In the genomic region with DNA sequence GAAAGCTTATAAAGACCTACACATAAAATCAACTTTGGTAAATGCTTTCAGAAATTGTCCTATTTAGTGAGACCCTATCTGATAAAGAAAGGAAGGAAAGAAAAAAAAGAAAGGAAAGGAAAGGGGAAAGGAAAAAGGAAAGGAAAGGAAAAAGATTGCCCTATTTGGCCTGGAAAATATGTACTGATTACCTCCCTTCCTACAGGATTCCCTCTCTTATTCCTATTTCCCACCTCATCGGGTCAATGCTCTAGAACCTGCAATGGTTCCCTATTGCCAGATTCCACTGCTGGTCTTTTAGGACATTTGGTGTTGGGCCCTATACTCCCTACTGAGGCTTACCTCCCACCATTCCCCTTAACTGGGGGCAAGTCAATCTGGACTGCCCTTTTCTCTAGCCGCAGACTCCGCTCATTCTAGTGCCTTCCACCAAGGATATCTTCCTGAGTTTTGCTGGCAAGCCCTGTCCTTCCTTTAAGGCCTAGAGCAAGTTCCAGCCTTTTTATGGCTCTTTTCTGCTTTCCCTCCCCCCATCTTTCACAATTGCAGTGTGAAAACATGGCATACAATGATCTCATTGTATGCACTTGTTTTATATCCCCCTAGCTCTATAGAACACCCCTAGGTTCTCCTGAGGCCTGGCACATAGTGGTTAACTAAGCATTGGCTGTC, we compare ENCODE assay signal across 8 cellular contexts. TPM values are rescaled to one million over a fixed set of nuclear protein-coding genes. Genes with fewer than 3 reads are reported as not detected.
DNase-seq lines count a peak whose midpoint lies in the region; ATAC-seq and TF ChIP-seq lines count a peak whose summit lies in the region.
"Had no signal": no experiment of that assay in that cellular context is flagged by ENCODE, and none has a peak within 500 bp of the region (broad histone marks: within the 10 kb centered on the region; RNA-seq: fewer than 3 reads in every experiment).

No MANE protein-coding gene starts in this region.

- H3K36me3 ChIP-seq in GM23248 (ENCODE audit: low read depth): peaks cover 15% of the 10 kb centered on the region
- H3K36me3 ChIP-seq in skeletal muscle tissue (ENCODE audit: control insufficient read depth in 3 of 3, insufficient read depth in 3 of 3, low read length in 3 of 3): peaks cover 9 to 13% (median 10%) of the 10 kb centered on the region in 3 donors

- peak overlapping the region; percentile 65; the same call in 1 of the 2 replicates for H3K27ac ChIP-seq in GM23248
- H3K27ac ChIP-seq in skeletal muscle tissue (ENCODE audit: low read depth, low read length): peak overlapping the region; percentile 46
- H3K27ac ChIP-seq: parathyroid adenoma had no signal

- H3K9ac ChIP-seq in GM23248 (no peak overlapping the region), skeletal muscle tissue (ENCODE audit: low read depth in 1 of 3, low read length in 3 of 3) (peak overlapping the region in 1 of 3 donors; percentile 33)
- H3K9ac ChIP-seq: parathyroid adenoma had no signal

- H3K9me3 Mint-ChIP-seq in endothelial cell (ENCODE audit: unreplicated experiment): no peaks in the 10 kb centered on the region

- 94 to 95% methylated on average over 3 of the region's 3 CpGs for WGBS in GM23248 (ENCODE audit: low coverage in 1 of 2, low lambda C conversion rate in 2 of 2, missing lambda C conversion rate in 2 of 2), 2 experiments

- peaks cover 8% of the 10 kb centered on the region for H3K27me3 Mint-ChIP-seq in endothelial cell (ENCODE audit: unreplicated experiment)

- H3K27ac Mint-ChIP-seq in endothelial cell (ENCODE audit: unreplicated experiment): peak overlapping the region; percentile 16

- H3K36me3 Mint-ChIP-seq in endothelial cell (ENCODE audit: low read depth, unreplicated experiment): peaks cover 8% of the 10 kb centered on the region

- in situ Hi-C loops in GM23248 (cut with MboI): no loop called here

- DNase-seq in GM23248: no peak
- peak; percentile 76 for DNase-seq in SW480 (ENCODE audit: low spot score)
- DNase-seq in endothelial cell (ENCODE audit: low spot score): no peak
- no peak for DNase-seq in superior temporal gyrus (ENCODE audit: extremely low spot score)
- no peak for DNase-seq in nucleus accumbens (lab: John Stamatoyannopoulos, UW)
- DNase-seq in omental fat pad (ENCODE audit: low spot score): no peak

- H3K4me1 Mint-ChIP-seq in endothelial cell (ENCODE audit: unreplicated experiment): peaks cover 25% of the 10 kb centered on the region

- H3K27me3 ChIP-seq in GM23248 (replicated peaks; ENCODE audit: insufficient read depth) (no peaks in the 10 kb centered on the region), skeletal muscle tissue (ENCODE audit: control insufficient read depth in 3 of 3, insufficient read depth in 3 of 3, low read length in 3 of 3) (no peaks in the 10 kb centered on the region)

- H3K4me3 Mint-ChIP-seq in endothelial cell (ENCODE audit: unreplicated experiment): no peak overlapping the region

- ATAC-seq in omental fat pad (ENCODE audit: low FRiP score): no peak

- H3K4me3 ChIP-seq in GM23248 (no peak overlapping the region), skeletal muscle tissue (ENCODE audit: low read length in 3 of 3) (no peak overlapping the region)

- peaks cover 28% of the 10 kb centered on the region for H3K79me2 ChIP-seq in GM23248 (ENCODE audit: insufficient read depth)

- no peaks in the 10 kb centered on the region; the same call in 1 of the 2 replicates for H4K20me1 ChIP-seq in GM23248 (ENCODE audit: insufficient read depth)

- H3K4me1 ChIP-seq in GM23248 (ENCODE audit: insufficient read depth): 0 out of 2 replicates have a peak, but pooled peaks cover 3% of the 10 kb centered on the region
- peaks cover 21 to 47% (median 46%) of the 10 kb centered on the region in 3 donors for H3K4me1 ChIP-seq in skeletal muscle tissue (ENCODE audit: control insufficient read depth in 3 of 3, insufficient read depth in 3 of 3, low read length in 3 of 3)

- TF ChIP-seq CTCF in endothelial cell (IDR thresholded peaks at IDR 0.05; ENCODE audit: unreplicated experiment) (no peak), omental fat pad (IDR thresholded peaks at IDR 0.05) (no peak)

- H2AFZ ChIP-seq in GM23248: no peak overlapping the region
- H2AFZ ChIP-seq: parathyroid adenoma had no signal

- H3K4me2 ChIP-seq in GM23248 (ENCODE audit: unreplicated experiment): no peak overlapping the region

- H3K9me2 ChIP-seq in GM23248 (ENCODE audit: insufficient read depth): no peaks in the 10 kb centered on the region

- H3K9me3 ChIP-seq in GM23248 (ENCODE audit: low read depth): no peaks in the 10 kb centered on the region
- no peaks in the 10 kb centered on the region for H3K9me3 ChIP-seq in skeletal muscle tissue (ENCODE audit: control insufficient read depth in 3 of 3, low read length in 3 of 3)

- H3F3A ChIP-seq in GM23248 (ENCODE audit: insufficient read depth): peaks cover 36% of the 10 kb centered on the region

RNA-seq across cellular contexts. Expression of a gene that starts 4.4 kb away (rescaled TPM):
- 188 and 199 TPM in 2 replicates for total RNA-seq in GM23248 (2014; rRNA removed; shearing (Covaris generic))
- polyA plus RNA-seq in GM23248 (2016; fragmentation: Nextera tagmentation; extraction: Ambion mirVana): 144 and 155 TPM in 2 replicates
- total RNA-seq in endothelial cell (ENCODE audit: unreplicated experiment): 32.4 TPM
- 87.2 TPM for total RNA-seq in skeletal muscle tissue
- total RNA-seq in omental fat pad: 100 to 1,000 TPM in 3 of 4 donors, 10 to 100 TPM in 1; 56.2 to 527 (median 185) TPM
